Comparison of ENCODE assay signal across 23 cellular contexts in genomic region chr9:86516564-86516963, GRCh38.
DNase-seq lines count a peak whose midpoint lies in the region; ATAC-seq, FAIRE-seq and TF ChIP-seq lines count a peak whose summit lies in the region.
"Had no signal": no experiment of that assay in that cellular context is flagged by ENCODE, and none has a peak within 500 bp of the region (broad histone marks: within the 10 kb centered on the region; RNA-seq: fewer than 3 reads in every experiment).

No MANE protein-coding gene starts in this region.

- H3K14ac ChIP-seq in IMR-90 (replicated peaks; ENCODE audit: low read depth, low read length) (no peak overlapping the region), H1 (ENCODE audit: insufficient read length) (no peak overlapping the region)

- H3K56ac ChIP-seq in IMR-90 (ENCODE audit: extremely low read depth, insufficient read depth, low read length) (no peak overlapping the region), H1 (replicated peaks; ENCODE audit: insufficient read length, low read depth, low read length) (no peak overlapping the region)

- POLR2A ChIA-PET in IMR-90 (lab: Charles Lee; ENCODE audit: unreplicated experiment) (no interaction called here), H1 (lab: Charles Lee; ENCODE audit: partially characterized antibody) (no interaction called here)

- intact Hi-C loops in IMR-90 (cut with micrococcal nuclease): no loop called here
- intact Hi-C loops in pancreas (cut with DNase I): no loop called here
- intact Hi-C loops in upper lobe of right lung (cut with DNase I): no loop called here

- H2AFZ ChIP-seq in IMR-90 (replicated peaks; ENCODE audit: low read length, poor library complexity) (no peak overlapping the region), H1 (ENCODE audit: low read length) (peak overlapping the region; percentile 81; the same call in 1 of the 2 replicates)

- H3K9me1 ChIP-seq in IMR-90 (ENCODE audit: insufficient read depth, low read length): peaks cover 5% of the 10 kb centered on the region

- peaks cover 10% of the 10 kb centered on the region for H3K4me1 ChIP-seq in IMR-90 (ENCODE audit: control insufficient read depth, insufficient read depth, low read length)
- H3K4me1 ChIP-seq in H1 (replicated peaks in 1 of 4; ENCODE audit: control insufficient read depth in 3 of 4, insufficient read depth in 4 of 4, low read length in 3 of 4): no peaks in the 10 kb centered on the region; a peak in 1 of 7 replicates
- no peaks in the 10 kb centered on the region for H3K4me1 ChIP-seq in pancreas
- no peaks in the 10 kb centered on the region for H3K4me1 ChIP-seq in upper lobe of right lung
- no peaks in the 10 kb centered on the region for H3K4me1 ChIP-seq in foreskin keratinocyte
- H3K4me1 ChIP-seq: A549 had no signal

- TF ChIP-seq POLR2A in IMR-90 (IDR thresholded peaks at IDR 0.05; ENCODE audit: low read depth, low read length) (no peak), H1 (IDR thresholded peaks at IDR 0.05; ENCODE audit: control extremely low read depth in 1 of 2, low read depth in 2 of 2, low read length in 2 of 2) (no peak)

- H2BK120ac ChIP-seq in IMR-90 (ENCODE audit: low read depth, low read length) (peak overlapping the region; percentile 65; the same call in 1 of the 2 replicates), H1 (replicated peaks; ENCODE audit: low read depth, low read length) (no peak overlapping the region)

- no peak overlapping the region; the same call in 2 of the 3 replicates for H2BK15ac ChIP-seq in IMR-90 (ENCODE audit: low read depth, low read length)
- H2BK15ac ChIP-seq in H1 (ENCODE audit: low read length): no peak overlapping the region

- H2BK5ac ChIP-seq in IMR-90 (ENCODE audit: low read depth, low read length, poor library complexity, severe bottlenecking) (no peak overlapping the region), H1 (ENCODE audit: low read depth, low read length) (no peak overlapping the region)

- H2AK5ac ChIP-seq in IMR-90 (ENCODE audit: low read depth, low read length) (peak overlapping the region; percentile 54; the same call in 1 of the 2 replicates), H1 (ENCODE audit: low read depth, low read length) (no peak overlapping the region)

- in situ Hi-C loops in IMR-90 (cut with MboI; ENCODE audit: low sequenced_read_pairs): no loop called here

- H4K20me1 ChIP-seq in IMR-90 (ENCODE audit: insufficient read depth, low read length) (no peaks in the 10 kb centered on the region), H1 (replicated peaks in 1 of 2; ENCODE audit: control insufficient read depth in 1 of 2, insufficient read depth in 2 of 2, low read length in 2 of 2) (no peaks in the 10 kb centered on the region)

- TF ChIP-seq EP300 in H1 (IDR thresholded peaks at IDR 0.05; ENCODE audit: borderline replicate concordance in 1 of 2, low read depth in 2 of 2, low read length in 2 of 2): no peak

- 84% methylated on average over 5 of the region's 19 CpGs; no CpG with 5 or more reads in 1 of the 2 experiments for WGBS in IMR-90 (ENCODE audit: extremely low coverage in 2 of 2, insufficient read length in 1 of 2), 2 experiments
- WGBS in H1 (ENCODE audit: extremely low coverage in 1 of 2, insufficient coverage in 1 of 2, insufficient read length in 1 of 2, insufficient replicate concordance in 2 of 2, low coverage in 1 of 2, low lambda C conversion rate in 2 of 2, missing lambda C conversion rate in 1 of 2), 2 experiments: 93% methylated on average over 19 of the region's 19 CpGs; no CpG with 5 or more reads in 1 of the 2 experiments
- WGBS in pancreas, 2 donors: 79 to 83% methylated on average over 19 of the region's 19 CpGs

- H4K8ac ChIP-seq in IMR-90 (ENCODE audit: low read depth in 2 of 2, low read length in 2 of 2) (no peak overlapping the region), H1 (ENCODE audit: extremely low read depth, insufficient read depth, low read length) (no peak overlapping the region)

- H3K23ac ChIP-seq in IMR-90 (ENCODE audit: low read depth, low read length) (no peak overlapping the region), H1 (ENCODE audit: insufficient read length) (no peak overlapping the region)

- H2AK9ac ChIP-seq in IMR-90 (replicated peaks; ENCODE audit: low read depth, low read length, poor library complexity): no peak overlapping the region

- peak overlapping the region; percentile 24 for H3K18ac ChIP-seq in IMR-90 (ENCODE audit: low read depth, low read length)
- no peak overlapping the region for H3K18ac ChIP-seq in H1 (ENCODE audit: extremely low read depth, low read length)

- no peak overlapping the region for H2BK20ac ChIP-seq in IMR-90 (ENCODE audit: low read depth, low read length)
- H2BK20ac ChIP-seq in H1 (ENCODE audit: low read length): no peak overlapping the region

- H2BK12ac ChIP-seq in H1 (ENCODE audit: low read depth, low read length): no peak overlapping the region

- no peak for TF ChIP-seq CTCF in IMR-90 (conservative IDR thresholded peaks at IDR 0.05; ENCODE audit: low read depth, low read length)
- no peak for TF ChIP-seq CTCF in H1 (IDR thresholded peaks at IDR 0.05; ENCODE audit: control extremely low read depth in 1 of 3, insufficient read depth in 1 of 3, low read depth in 1 of 3, low read length in 3 of 3)
- TF ChIP-seq CTCF in pancreas (IDR thresholded peaks at IDR 0.05): no peak
- no peak for TF ChIP-seq CTCF in upper lobe of right lung (IDR thresholded peaks at IDR 0.05)
- TF ChIP-seq CTCF in foreskin keratinocyte (conservative IDR thresholded peaks at IDR 0.05): no peak

- TF ChIP-seq RAD21 in IMR-90 (IDR thresholded peaks at IDR 0.05; ENCODE audit: low read length) (no peak), H1 (IDR thresholded peaks at IDR 0.05 in 1 of 2, conservative IDR thresholded peaks at IDR 0.05 in 1 of 2; ENCODE audit: low read depth in 2 of 2, low read length in 2 of 2) (no peak)

- ATAC-seq in IMR-90 (ENCODE audit: low read depth) (no peak), pancreas (no peak), upper lobe of right lung (peak; percentile 25), HG03039 (IDR thresholded peaks at IDR 0.05; ENCODE audit: unreplicated experiment) (no peak), foreskin keratinocyte (no peak)
- ATAC-seq: A549 had no signal

- H3K36me3 ChIP-seq in IMR-90 (ENCODE audit: control insufficient read depth, insufficient read depth, low read length): no peaks in the 10 kb centered on the region
- no peaks in the 10 kb centered on the region for H3K36me3 ChIP-seq in H1 (ENCODE audit: control insufficient read depth in 2 of 4, insufficient read depth in 4 of 4, low read length in 3 of 4)
- no peaks in the 10 kb centered on the region for H3K36me3 ChIP-seq in pancreas
- H3K36me3 ChIP-seq in upper lobe of right lung: no peaks in the 10 kb centered on the region

- dilution Hi-C loops in IMR-90 (cut with HindIII; ENCODE audit: low sequenced_read_pairs, unreplicated experiment): no loop called here

- 0 out of 2 replicates have a peak overlapping the region, but pooled peaks have one; percentile 29 for H4K5ac ChIP-seq in IMR-90 (ENCODE audit: low read depth, low read length)
- no peak overlapping the region for H4K5ac ChIP-seq in H1 (ENCODE audit: insufficient read length, low read depth, low read length)

- FAIRE-seq in H1 (lab: Jason Lieb, UNC) (no peak), pancreas (lab: Jason Lieb, UNC) (no peak)
- FAIRE-seq: A549, GM18507 had no signal

- CTCF ChIA-PET in IMR-90 (lab: Yijun Ruan, JAX) (no interaction called here), H1 (lab: Charles Lee; ENCODE audit: partially characterized antibody) (no interaction called here)

- DNase-seq in IMR-90 (no peak), H1 (ENCODE audit: low read depth in 1 of 2, low spot score in 2 of 2) (no peak), pancreas (peak in 1 of 6 donors; percentile 64), upper lobe of right lung (no peak), NCI-H146 treated with DMSO at 0.1 percent for 48 hours (lab: John Stamatoyannopoulos, UW; ENCODE audit: unreplicated experiment) (no peak), foreskin keratinocyte (no peak)
- DNase-seq: C1 segment of cervical spinal cord; CD4-positive, alpha-beta memory T cell; COR-L47; DMS53; H7; Karpas-422; NCI-H1092 treated with DMSO at 0.1 percent for 48 hours; NCI-H1436; NCI-H187 treated with DMSO at 0.1 percent for 48 hours; NCI-H446; NCI-H524 treated with DMSO at 0.1 percent for 48 hours; NCI-H774; SHP77 had no signal

- no peak overlapping the region for H3K4me3 ChIP-seq in IMR-90 (ENCODE audit: insufficient read depth, low read depth, low read length)
- H3K4me3 ChIP-seq in H1 (ENCODE audit: extremely low read depth in 1 of 4, insufficient read depth in 2 of 4, low read depth in 3 of 4, low read length in 4 of 4): no peak overlapping the region
- H3K4me3 ChIP-seq in pancreas: no peak overlapping the region
- no peak overlapping the region for H3K4me3 ChIP-seq in upper lobe of right lung
- H3K4me3 ChIP-seq: A549 had no signal

- no peaks in the 10 kb centered on the region for H3K27me3 ChIP-seq in IMR-90 (ENCODE audit: control insufficient read depth, insufficient read depth, low read length)
- H3K27me3 ChIP-seq in H1 (replicated peaks in 1 of 4; ENCODE audit: control insufficient read depth in 3 of 4, extremely low read depth in 1 of 4, insufficient read depth in 3 of 4, low read length in 3 of 4): no peaks in the 10 kb centered on the region
- no peaks in the 10 kb centered on the region for H3K27me3 ChIP-seq in pancreas
- no peaks in the 10 kb centered on the region for H3K27me3 ChIP-seq in upper lobe of right lung
- no peaks in the 10 kb centered on the region for H3K27me3 ChIP-seq in foreskin keratinocyte

- H3K4ac ChIP-seq in IMR-90 (ENCODE audit: low read depth, low read length): peak overlapping the region; percentile 39; the same call in 1 of the 2 replicates
- no peak overlapping the region for H3K4ac ChIP-seq in H1 (replicated peaks; ENCODE audit: insufficient read length, low read depth, low read length)

- H3K27ac ChIP-seq in IMR-90 (ENCODE audit: insufficient read depth, low read length): no peak overlapping the region
- no peak overlapping the region for H3K27ac ChIP-seq in H1 (ENCODE audit: low read depth, low read length)
- peak overlapping the region in 3 of 4 donors; percentile 37 to 60 (median 50) for H3K27ac ChIP-seq in pancreas
- H3K27ac ChIP-seq in upper lobe of right lung: no peak overlapping the region
- no peak overlapping the region for H3K27ac ChIP-seq in foreskin keratinocyte
- H3K27ac ChIP-seq: A549, HL-60 had no signal

- H3K9ac ChIP-seq in IMR-90 (ENCODE audit: low read depth, low read length): no peak overlapping the region
- no peak overlapping the region for H3K9ac ChIP-seq in H1 (replicated peaks in 1 of 4; ENCODE audit: extremely low read depth in 1 of 4, low read depth in 3 of 4, low read length in 3 of 4)

- peak overlapping the region; percentile 43; the same call in 1 of the 2 replicates for H4K91ac ChIP-seq in IMR-90 (ENCODE audit: insufficient read depth, low read depth, low read length)
- no peak overlapping the region for H4K91ac ChIP-seq in H1 (replicated peaks; ENCODE audit: insufficient read length, low read length)

- H3K23me2 ChIP-seq in H1 (ENCODE audit: low read depth, low read length): no peaks in the 10 kb centered on the region

- H3K79me2 ChIP-seq in H1 (ENCODE audit: control insufficient read depth in 1 of 2, insufficient read depth in 2 of 2, low read length in 2 of 2): no peaks in the 10 kb centered on the region

- H3K4me2 ChIP-seq in IMR-90 (ENCODE audit: low read depth, low read length) (no peak overlapping the region), H1 (ENCODE audit: insufficient read depth in 1 of 2, low read depth in 2 of 2, low read length in 2 of 2) (0 out of 4 replicates have a peak overlapping the region, but pooled peaks of 1 of the 2 experiments have one; percentile 0)
- H3K4me2 ChIP-seq: A549 had no signal

- H3K9me3 ChIP-seq in IMR-90 (ENCODE audit: control insufficient read depth, insufficient read depth, low read length): no peaks in the 10 kb centered on the region
- H3K9me3 ChIP-seq in H1 (ENCODE audit: insufficient read depth in 2 of 2, low read depth in 1 of 2, low read length in 1 of 2): no peaks in the 10 kb centered on the region
- H3K9me3 ChIP-seq in pancreas: no peaks in the 10 kb centered on the region
- H3K9me3 ChIP-seq in upper lobe of right lung: no peaks in the 10 kb centered on the region
- H3K9me3 ChIP-seq: A549 had no signal

- H3K79me1 ChIP-seq in IMR-90 (ENCODE audit: low read depth in 1 of 2, low read length in 2 of 2): no peaks in the 10 kb centered on the region
- H3K79me1 ChIP-seq in H1 (ENCODE audit: low read depth, low read length): no peaks in the 10 kb centered on the region

- no TSS peak for BruUV-seq in IMR-90 (replicated peaks; lab: Mats Ljungman, UMichigan)

Comparison
In these comparisons a context has a peak if more than half of its experiments do, and no peak if none do; other contexts are left out.
1. H3K27ac ChIP-seq: peak in pancreas (3 of 4); none in IMR-90 (single experiment), H1 (single experiment), upper lobe of right lung (single experiment) and foreskin keratinocyte (single experiment).